Comparison of ENCODE assay signal across 8 cellular contexts in the genomic region with DNA sequence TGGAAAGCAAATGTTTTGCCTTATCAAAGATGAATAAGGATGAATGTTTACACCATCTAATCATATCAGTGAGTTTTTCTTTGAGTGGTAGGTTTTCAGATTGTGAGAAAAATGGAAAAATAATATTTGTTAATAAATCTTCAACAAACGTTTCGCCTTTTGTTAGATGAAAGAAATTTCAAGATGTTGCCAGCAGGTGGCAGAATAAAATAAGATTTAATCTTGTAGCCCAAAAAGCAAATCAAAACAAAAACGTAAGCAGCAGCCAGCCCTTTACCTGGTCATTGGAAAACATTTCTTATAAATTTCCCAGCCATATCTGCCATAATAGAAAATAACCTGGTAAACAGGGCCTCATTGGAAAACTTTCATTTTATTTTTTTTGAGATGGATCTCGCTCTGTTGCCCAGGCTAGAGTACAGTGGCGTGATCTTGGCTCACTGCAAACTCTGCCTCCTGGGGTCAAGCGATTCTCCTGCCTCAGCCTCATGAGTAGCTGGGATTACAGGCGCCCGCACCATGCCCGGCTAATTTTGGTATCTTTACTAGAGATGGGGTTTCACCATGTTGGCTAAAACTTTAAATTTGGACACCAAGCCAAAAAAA. TPM values are rescaled to one million over a fixed set of nuclear protein-coding genes. Genes with fewer than 3 reads are reported as not detected.
DNase-seq lines count a peak whose midpoint lies in the region; ATAC-seq lines count a peak whose summit lies in the region.

No MANE protein-coding gene starts in this region.

- H3K9me3 Mint-ChIP-seq in activated naive CD8-positive, alpha-beta T cell treated with anti-CD3 and anti-CD28 coated beads, Interleukin-2, amount 10 ng/mL, durations not matched to agents 7 days and 5 days = no peaks in the 10 kb centered on the region
- no peaks in the 10 kb centered on the region for H3K9me3 Mint-ChIP-seq in activated naive CD8-positive, alpha-beta T cell treated with anti-CD3 and anti-CD28 coated beads, Interleukin-2, amount 50 U/mL, for 24 hours

- peaks cover 3% of the 10 kb centered on the region for H3K27me3 Mint-ChIP-seq in activated naive CD8-positive, alpha-beta T cell treated with anti-CD3 and anti-CD28 coated beads, Interleukin-2, amount 10 ng/mL, durations not matched to agents 7 days and 5 days
- H3K27me3 Mint-ChIP-seq in activated naive CD8-positive, alpha-beta T cell treated with anti-CD3 and anti-CD28 coated beads, Interleukin-2, amount 50 U/mL, for 24 hours = no peaks in the 10 kb centered on the region

- no peak for ATAC-seq in activated naive CD8-positive, alpha-beta T cell treated with anti-CD3 and anti-CD28 coated beads, Interleukin-2, amount 10 ng/mL, durations not matched to agents 7 days and 5 days (ENCODE audit: low read depth)
- ATAC-seq in activated naive CD8-positive, alpha-beta T cell treated with anti-CD3 and anti-CD28 coated beads, Interleukin-2, amount 50 U/mL, for 24 hours = no peak
- ATAC-seq in HG03354 (IDR thresholded peaks at IDR 0.05; ENCODE audit: poor library complexity, severe bottlenecking, unreplicated experiment) = no peak

- H3K36me3 Mint-ChIP-seq in activated naive CD8-positive, alpha-beta T cell treated with anti-CD3 and anti-CD28 coated beads, Interleukin-2, amount 10 ng/mL, durations not matched to agents 7 days and 5 days = no peaks in the 10 kb centered on the region
- no peaks in the 10 kb centered on the region for H3K36me3 Mint-ChIP-seq in activated naive CD8-positive, alpha-beta T cell treated with anti-CD3 and anti-CD28 coated beads, Interleukin-2, amount 50 U/mL, for 24 hours (ENCODE audit: low read depth)

- no peaks in the 10 kb centered on the region for H3K4me1 Mint-ChIP-seq in activated naive CD8-positive, alpha-beta T cell treated with anti-CD3 and anti-CD28 coated beads, Interleukin-2, amount 10 ng/mL, durations not matched to agents 7 days and 5 days
- no peaks in the 10 kb centered on the region for H3K4me1 Mint-ChIP-seq in activated naive CD8-positive, alpha-beta T cell treated with anti-CD3 and anti-CD28 coated beads, Interleukin-2, amount 50 U/mL, for 24 hours

- H3K27ac Mint-ChIP-seq in activated naive CD8-positive, alpha-beta T cell treated with anti-CD3 and anti-CD28 coated beads, Interleukin-2, amount 10 ng/mL, durations not matched to agents 7 days and 5 days = peak overlapping the region; percentile 25
- no peak overlapping the region for H3K27ac Mint-ChIP-seq in activated naive CD8-positive, alpha-beta T cell treated with anti-CD3 and anti-CD28 coated beads, Interleukin-2, amount 50 U/mL, for 24 hours

- no peak for DNase-seq in activated naive CD8-positive, alpha-beta T cell treated with anti-CD3 and anti-CD28 coated beads, Interleukin-2, amount 10 ng/mL, durations not matched to agents 7 days and 5 days
- no peak for DNase-seq in activated naive CD8-positive, alpha-beta T cell treated with anti-CD3 and anti-CD28 coated beads, Interleukin-2, amount 50 U/mL, for 24 hours
- peak; percentile 63 for DNase-seq in NCI-H1105 (lab: John Stamatoyannopoulos, UW)
- peak; percentile 32 for DNase-seq in SW480 (ENCODE audit: low spot score)
- DNase-seq in fibroblast of the conjunctiva (ENCODE audit: low read depth) = peak; percentile 27
- DNase-seq in retina = peak; percentile 71
- no peak for DNase-seq in stimulated activated CD4-positive, alpha-beta T cell treated with anti-CD3 and anti-CD28 coated beads, Interleukin-2, amount 100 ng/mL, for 48 hours

- POLR2A ChIA-PET in activated naive CD8-positive, alpha-beta T cell treated with anti-CD3 and anti-CD28 coated beads, Interleukin-2, amount 10 ng/mL, durations not matched to agents 7 days and 5 days (lab: Charles Lee) = interaction anchor here (1.3 kb wide), 1 partner anchor 96 kb away, joined by 5 read pairs; the partner anchor contains the start of gene RHOF

- no peak overlapping the region for H3K4me3 Mint-ChIP-seq in activated naive CD8-positive, alpha-beta T cell treated with anti-CD3 and anti-CD28 coated beads, Interleukin-2, amount 10 ng/mL, durations not matched to agents 7 days and 5 days
- H3K4me3 Mint-ChIP-seq in activated naive CD8-positive, alpha-beta T cell treated with anti-CD3 and anti-CD28 coated beads, Interleukin-2, amount 50 U/mL, for 24 hours = no peak overlapping the region

RNA-seq across cellular contexts. Expression of gene TMEM120B, which starts 15.4 kb away (rescaled TPM):
- total RNA-seq in activated naive CD8-positive, alpha-beta T cell treated with anti-CD3 and anti-CD28 coated beads, Interleukin-2, amount 10 ng/mL, durations not matched to agents 7 days and 5 days = 1 to 10 TPM; 9.8 to 9.9 TPM

RNA-seq across cellular contexts. Expression of gene MORN3, which starts 27.7 kb away (rescaled TPM):
- 1 to 10 TPM; 5.2 to 6.2 TPM for total RNA-seq in activated naive CD8-positive, alpha-beta T cell treated with anti-CD3 and anti-CD28 coated beads, Interleukin-2, amount 10 ng/mL, durations not matched to agents 7 days and 5 days

Comparison
In these comparisons a context has a peak if more than half of its experiments do, and no peak if none do; other contexts are left out.
1. DNase-seq: peak in NCI-H1105 (single experiment), SW480 (single experiment), fibroblast of the conjunctiva (single experiment) and retina (single experiment); none in activated naive CD8-positive, alpha-beta T cell treated with anti-CD3 and anti-CD28 coated beads, Interleukin-2, amount 10 ng/mL, durations not matched to agents 7 days and 5 days (single experiment), activated naive CD8-positive, alpha-beta T cell treated with anti-CD3 and anti-CD28 coated beads, Interleukin-2, amount 50 U/mL, for 24 hours (single experiment) and stimulated activated CD4-positive, alpha-beta T cell treated with anti-CD3 and anti-CD28 coated beads, Interleukin-2, amount 100 ng/mL, for 48 hours (0 of 2).